Comparison of ENCODE assay signal across 8 cellular contexts in the genomic region with DNA sequence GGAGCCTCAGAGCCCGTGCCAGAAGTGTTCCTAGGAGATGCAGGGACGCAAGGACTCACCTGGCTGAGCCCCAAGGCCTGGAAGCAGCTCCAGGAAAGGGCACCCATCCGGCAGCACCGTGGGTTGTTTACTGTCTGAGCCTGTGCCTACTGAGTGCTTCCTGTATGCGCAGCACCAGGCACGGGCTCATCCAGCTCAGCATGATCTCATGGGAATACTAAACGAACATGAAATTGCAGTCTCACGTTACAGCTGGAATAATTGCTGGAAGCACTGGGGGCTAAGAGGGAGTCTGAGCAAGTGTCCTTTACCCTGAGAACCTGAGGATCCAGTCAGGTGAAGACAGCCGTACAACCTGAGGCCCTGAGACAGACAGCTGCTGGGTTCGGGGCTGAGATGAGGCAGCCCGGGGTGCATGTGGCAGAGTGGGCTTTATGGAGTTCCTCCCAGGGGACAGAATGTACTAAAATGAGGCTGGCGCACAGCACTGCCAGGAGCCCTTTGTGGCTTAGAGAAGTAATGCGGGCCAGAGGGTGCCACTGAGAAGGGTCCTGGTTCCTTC. TPM values are rescaled to one million over a fixed set of nuclear protein-coding genes. Genes with fewer than 3 reads are reported as not detected.
A peak's percentile ranks its signal among the peaks of the same experiment; 100 is the strongest.
DNase-seq lines count a peak whose midpoint lies in the region; ATAC-seq and TF ChIP-seq lines count a peak whose summit lies in the region.

No MANE protein-coding gene starts in this region.

- no peak overlapping the region for H3K4me3 Mint-ChIP-seq in activated naive CD8-positive, alpha-beta T cell treated with anti-CD3 and anti-CD28 coated beads for 36 hours
- H3K4me3 Mint-ChIP-seq in stimulated activated naive CD8-positive, alpha-beta T cell treated with anti-CD3 and anti-CD28 coated beads, Interleukin-15, amount 100 ng/mL, for 72 hours: no peak overlapping the region

- no peaks in the 10 kb centered on the region for H3K9me3 Mint-ChIP-seq in activated naive CD8-positive, alpha-beta T cell treated with anti-CD3 and anti-CD28 coated beads for 36 hours
- no peaks in the 10 kb centered on the region for H3K9me3 Mint-ChIP-seq in stimulated activated naive CD8-positive, alpha-beta T cell treated with anti-CD3 and anti-CD28 coated beads, Interleukin-15, amount 100 ng/mL, for 72 hours

- H3K27ac Mint-ChIP-seq in activated naive CD8-positive, alpha-beta T cell treated with anti-CD3 and anti-CD28 coated beads for 36 hours: peak overlapping the region; percentile 56
- peak overlapping the region in 1 of 2 donors; percentile 76 for H3K27ac Mint-ChIP-seq in stimulated activated naive CD8-positive, alpha-beta T cell treated with anti-CD3 and anti-CD28 coated beads, Interleukin-15, amount 100 ng/mL, for 72 hours

- peak overlapping the region; percentile 18 to 75 (median 52); a peak in 19 of 22 replicates for H3K9ac ChIP-seq in BLaER1 treated with 17β-estradiol and CSF1 and Interleukin-3, amounts not matched to agents 10 nM and 100 nM

- intact Hi-C loops in left lung (cut with DNase I): loop anchor here in 1 of 2 donors (5.0 to 10.0 kb wide), 3 partner anchors 44 to 251 kb away; a partner anchor contains a TSS

- H3K4me2 ChIP-seq in BLaER1 treated with 17β-estradiol and CSF1 and Interleukin-3, amounts not matched to agents 10 nM and 100 nM: peak overlapping the region; percentile 73 to 93 (median 87)

- H3K36me3 ChIP-seq in BLaER1 treated with 17β-estradiol and CSF1 and Interleukin-3, amounts not matched to agents 10 nM and 100 nM: peaks cover 32 to 66% (median 51%) of the 10 kb centered on the region in 11 experiments
- peaks cover 0 to 43% of the 10 kb centered on the region in 2 donors for H3K36me3 ChIP-seq in left lung

- H3K27ac ChIP-seq in BLaER1 treated with 17β-estradiol and CSF1 and Interleukin-3, amounts not matched to agents 10 nM and 100 nM: peak overlapping the region in 10 of 11 experiments; percentile 11 to 71 (median 58); a peak in 18 of 22 replicates
- H3K27ac ChIP-seq in left lung: peak overlapping the region in 1 of 2 donors; percentile 42

- ATAC-seq in left lung (peak; percentile 14), HG02588 (IDR thresholded peaks at IDR 0.05; ENCODE audit: unreplicated experiment) (no peak)
- ATAC-seq in stimulated activated naive CD8-positive, alpha-beta T cell treated with anti-CD3 and anti-CD28 coated beads, Interleukin-15, amount 100 ng/mL, for 72 hours: no peak

- H3K27me3 Mint-ChIP-seq in activated naive CD8-positive, alpha-beta T cell treated with anti-CD3 and anti-CD28 coated beads for 36 hours: no peaks in the 10 kb centered on the region
- no peaks in the 10 kb centered on the region for H3K27me3 Mint-ChIP-seq in stimulated activated naive CD8-positive, alpha-beta T cell treated with anti-CD3 and anti-CD28 coated beads, Interleukin-15, amount 100 ng/mL, for 72 hours

- TF ChIP-seq CTCF in left lung (IDR thresholded peaks at IDR 0.05): no peak

- H3K9me3 ChIP-seq in BLaER1 treated with 17β-estradiol and CSF1 and Interleukin-3, amounts not matched to agents 10 nM and 100 nM (replicated peaks in 1 of 11): no peaks in the 10 kb centered on the region
- no peaks in the 10 kb centered on the region for H3K9me3 ChIP-seq in left lung

- H3K27me3 ChIP-seq in BLaER1 treated with 17β-estradiol and CSF1 and Interleukin-3, amounts not matched to agents 10 nM and 100 nM: no peaks in the 10 kb centered on the region
- H3K27me3 ChIP-seq in left lung: no peaks in the 10 kb centered on the region

- H3K36me3 Mint-ChIP-seq in activated naive CD8-positive, alpha-beta T cell treated with anti-CD3 and anti-CD28 coated beads for 36 hours: peaks cover 2% of the 10 kb centered on the region

- peaks cover 34 to 88% (median 85%) of the 10 kb centered on the region in 10 experiments for H3K4me1 ChIP-seq in BLaER1 treated with 17β-estradiol and CSF1 and Interleukin-3, amounts not matched to agents 10 nM and 100 nM
- H3K4me1 ChIP-seq in left lung: peaks cover 0 to 17% of the 10 kb centered on the region in 2 donors

- H3K4me1 Mint-ChIP-seq in activated naive CD8-positive, alpha-beta T cell treated with anti-CD3 and anti-CD28 coated beads for 36 hours: peaks cover 14% of the 10 kb centered on the region
- H3K4me1 Mint-ChIP-seq in stimulated activated naive CD8-positive, alpha-beta T cell treated with anti-CD3 and anti-CD28 coated beads, Interleukin-15, amount 100 ng/mL, for 72 hours: peaks cover 43% of the 10 kb centered on the region

- H3K4me3 ChIP-seq in BLaER1 treated with 17β-estradiol and CSF1 and Interleukin-3, amounts not matched to agents 10 nM and 100 nM: peak overlapping the region in 7 of 10 experiments; percentile 25 to 46 (median 35); a peak in 11 of 20 replicates
- no peak overlapping the region for H3K4me3 ChIP-seq in left lung

- DNase-seq in NCI-H1092 (lab: John Stamatoyannopoulos, UW): peak; percentile 90
- DNase-seq in activated naive CD8-positive, alpha-beta T cell treated with anti-CD3 and anti-CD28 coated beads for 36 hours: no peak
- DNase-seq in left lung: no peak
- no peak for DNase-seq in SW480 (ENCODE audit: low spot score)
- no peak for DNase-seq in activated T-cell treated with anti-CD3 and anti-CD28 coated beads, Interleukin-2, amount 50 U/mL, for 48 hours
- no peak for DNase-seq in stimulated activated naive CD8-positive, alpha-beta T cell treated with anti-CD3 and anti-CD28 coated beads, Interleukin-15, amount 100 ng/mL, for 72 hours

- H4K20me1 ChIP-seq in BLaER1 treated with 17β-estradiol and CSF1 and Interleukin-3, amounts not matched to agents 10 nM and 100 nM: peaks cover 70 to 100% (median 95%) of the 10 kb centered on the region in 11 experiments; a peak in 21 of 22 replicates

RNA-seq across cellular contexts. Expression of a gene that starts 5.4 kb away (rescaled TPM):
- total RNA-seq in activated naive CD8-positive, alpha-beta T cell treated with anti-CD3 and anti-CD28 coated beads for 36 hours: 1 to 10 TPM; 6.2 to 6.8 TPM
- total RNA-seq in left lung: under 1 TPM in 1 of 2 donors, not detected in 1; 0.50 TPM

RNA-seq across cellular contexts. Expression of a gene that starts 10.4 kb away (rescaled TPM):
- 100 to 1,000 TPM; 220 to 235 TPM for total RNA-seq in activated naive CD8-positive, alpha-beta T cell treated with anti-CD3 and anti-CD28 coated beads for 36 hours
- total RNA-seq in left lung: 10 to 100 TPM; 59.7 to 76.8 TPM

RNA-seq across cellular contexts. Expression of a gene that starts 17.7 kb away (rescaled TPM):
- 10 to 100 TPM; 11.3 to 11.4 TPM for total RNA-seq in activated naive CD8-positive, alpha-beta T cell treated with anti-CD3 and anti-CD28 coated beads for 36 hours
- 10 to 100 TPM; 27.5 to 37.2 TPM for total RNA-seq in left lung

RNA-seq across cellular contexts. Expression of a gene that starts 33.2 kb away (rescaled TPM):
- total RNA-seq in activated naive CD8-positive, alpha-beta T cell treated with anti-CD3 and anti-CD28 coated beads for 36 hours: 10 to 100 TPM in 1 of 2 experiments, 1 to 10 TPM in 1; 9.9 to 10.6 TPM
- total RNA-seq in left lung: 10 to 100 TPM; 25.4 to 29.6 TPM

RNA-seq across cellular contexts. Expression of a gene that starts 41.6 kb away (rescaled TPM):
- not detected for total RNA-seq in activated naive CD8-positive, alpha-beta T cell treated with anti-CD3 and anti-CD28 coated beads for 36 hours
- total RNA-seq in left lung: 1 to 10 TPM in 1 of 2 donors, not detected in 1; 1.7 TPM

Comparison
In these comparisons a context has a peak if more than half of its experiments do, and no peak if none do; other contexts are left out.
1. H3K4me3 ChIP-seq: peak in BLaER1 treated with 17β-estradiol and CSF1 and Interleukin-3, amounts not matched to agents 10 nM and 100 nM (7 of 10); none in left lung (0 of 2).
2. RNA of a gene that starts 5.4 kb away (total RNA-seq): 6.2 to 6.8 TPM in activated naive CD8-positive, alpha-beta T cell treated with anti-CD3 and anti-CD28 coated beads for 36 hours; 0.50 TPM in left lung; every median in the first group is over 4 times any median in the second.